Comparison of ENCODE assay signal across 23 cellular contexts in the genomic region with DNA sequence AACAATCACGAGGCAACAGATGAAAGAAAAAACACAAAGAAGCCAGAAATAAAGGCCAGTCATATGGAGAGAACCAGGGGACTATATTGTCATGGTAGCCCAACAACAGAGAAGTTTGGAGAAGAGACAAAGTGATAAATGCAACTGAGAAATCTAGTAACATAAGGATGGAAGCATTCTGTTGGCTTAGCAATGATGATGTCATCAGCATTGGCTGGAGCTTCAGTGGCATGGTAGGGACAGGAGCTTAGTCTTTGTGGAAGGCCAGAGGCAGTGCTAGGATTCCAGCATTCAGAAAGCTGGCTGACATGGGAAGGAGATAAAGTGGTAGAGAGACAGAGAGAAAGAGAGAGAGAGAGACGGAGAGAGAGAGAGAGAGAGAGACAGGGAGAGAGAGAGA.
"Had no signal": no experiment of that assay in that cellular context is flagged by ENCODE, and none has a peak within 500 bp of the region (broad histone marks: within the 10 kb centered on the region; RNA-seq: fewer than 3 reads in every experiment).

No MANE protein-coding gene starts in this region.

- H3K27me3 ChIP-seq: ascending aorta had no signal

- H3K4me3 ChIP-seq: ascending aorta had no signal

- DNase-seq: activated CD4-positive, alpha-beta memory T cell treated with anti-CD3 and anti-CD28 coated beads, Interleukin-2, amount 10 ng/mL, durations not matched to agents 7 days and 5 days; activated CD4-positive, alpha-beta T cell treated with anti-CD3 and anti-CD28 coated beads for 1 hour; activated CD4-positive, alpha-beta T cell treated with anti-CD3 and anti-CD28 coated beads for 4 hours; activated CD4-positive, alpha-beta T cell treated with anti-CD3 and anti-CD28 coated beads, Interleukin-2, amount 10 ng/mL, durations not matched to agents 7 days and 5 days; activated CD4-positive, alpha-beta T cell treated with anti-CD3 and anti-CD28 coated beads, Interleukin-2, amount 50 U/mL, for 4 hours; activated CD8-positive, alpha-beta memory T cell treated with anti-CD3 and anti-CD28 coated beads, Interleukin-2, amount 50 U/mL, for 48 hours; activated gamma-delta T cell; activated naive CD4-positive, alpha-beta T cell; activated naive CD4-positive, alpha-beta T cell treated with anti-CD3 and anti-CD28 coated beads, Interleukin-2, amount 10 ng/mL, durations not matched to agents 7 days and 5 days; activated naive CD8-positive, alpha-beta T cell treated with anti-CD3 and anti-CD28 coated beads, Interleukin-2, amount 10 ng/mL, durations not matched to agents 7 days and 5 days; activated T-cell treated with anti-CD3 and anti-CD28 coated beads for 4 hours; activated T-cell treated with anti-CD3 and anti-CD28 coated beads, Interleukin-2, amount 50 U/mL, for 24 hours; activated T-cell treated with anti-CD3 and anti-CD28 coated beads, Interleukin-2, amount 50 U/mL, for 72 hours; caudate nucleus; effector memory CD4-positive, alpha-beta T cell; endodermal cell; foreskin fibroblast; head of caudate nucleus; T-helper 2 cell had no signal

- H3K27ac ChIP-seq: ascending aorta, VCaP had no signal

- H3K36me3 ChIP-seq: ascending aorta had no signal

- FAIRE-seq: colon, frontal cortex had no signal
